In the genomic region with DNA sequence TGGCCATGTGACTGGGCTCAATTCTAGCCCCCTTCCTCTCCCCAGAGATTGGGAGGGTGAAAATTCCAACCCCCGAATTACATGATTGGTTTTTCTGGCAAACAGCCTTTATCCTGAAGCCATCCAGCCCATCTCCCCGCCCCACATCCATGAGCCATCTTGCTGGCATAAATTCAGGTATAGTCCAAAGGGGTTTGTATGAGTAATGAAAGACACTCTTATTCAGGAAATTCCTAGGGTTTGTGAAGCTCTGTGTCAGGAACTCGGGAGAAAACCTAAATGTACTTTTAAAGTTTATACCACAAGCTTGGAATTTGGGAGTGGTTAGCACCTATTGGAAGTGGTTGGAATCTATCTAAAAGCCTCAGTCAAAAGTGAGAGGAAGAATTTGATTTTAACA, we compare ENCODE assay signal across 18 cellular contexts.
A peak's percentile ranks its signal among the peaks of the same experiment; 100 is the strongest.
DNase-seq lines count a peak whose midpoint lies in the region; ATAC-seq and TF ChIP-seq lines count a peak whose summit lies in the region.
"Had no signal": no experiment of that assay in that cellular context is flagged by ENCODE, and none has a peak within 500 bp of the region (broad histone marks: within the 10 kb centered on the region; RNA-seq: fewer than 3 reads in every experiment).

No MANE protein-coding gene starts in this region.

- peak; percentile 80 for ATAC-seq in foreskin keratinocyte
- ATAC-seq: CD8-positive, alpha-beta T cell had no signal

- H3K27ac ChIP-seq in ACC112 (ENCODE audit: low read depth, low read length) (no peak overlapping the region), foreskin keratinocyte (no peak overlapping the region), tibial artery (no peak overlapping the region)
- H3K27ac ChIP-seq: esophagus squamous epithelium, thoracic aorta had no signal

- H3K4me1 ChIP-seq in ACC112 (ENCODE audit: control insufficient read depth, insufficient read depth, low read length, unreplicated experiment) (peaks cover 12% of the 10 kb centered on the region), adipocyte (ENCODE audit: control insufficient read depth, insufficient read depth, low read length) (peaks cover 20% of the 10 kb centered on the region), foreskin keratinocyte (peaks cover 22% of the 10 kb centered on the region), tibial artery (no peaks in the 10 kb centered on the region)
- H3K4me1 ChIP-seq: esophagus squamous epithelium had no signal

- H3K9me3 Mint-ChIP-seq in mesothelial cell of epicardium = peaks cover 12% of the 10 kb centered on the region
- H3K9me3 Mint-ChIP-seq: activated naive CD8-positive, alpha-beta T cell treated with anti-CD3 and anti-CD28 coated beads, Interleukin-2, amount 10 ng/mL, durations not matched to agents 7 days and 5 days; activated T-helper 1 cell treated with anti-CD3 and anti-CD28 coated beads, Interleukin-12 subunit alpha, Interleukin-12 subunit beta, Interleukin-2, Interleukin-4 antibody, amounts not matched to agents 30 ng/mL and 10 ng/mL and 1 ng/mL, durations not matched to agents 14 hours and 24 hours and 36 hours; CD8-positive, alpha-beta T cell; central memory CD8-positive, alpha-beta T cell; neural crest cell had no signal

- DNase-seq in HCEC 1CT = peak; percentile 77
- DNase-seq in adipocyte (ENCODE audit: low read depth) = no peak
- DNase-seq in foreskin keratinocyte = peak; percentile 23 to 73
- no peak for DNase-seq in tibial artery
- no peak for DNase-seq in NCI-H1092 treated with DMSO at 0.1 percent for 48 hours (lab: John Stamatoyannopoulos, UW)
- DNase-seq in mesothelial cell of epicardium (ENCODE audit: low spot score in 2 of 2, unreplicated experiment in 2 of 2) = no peak
- DNase-seq in hypothalamus (lab: John Stamatoyannopoulos, UW) = no peak
- DNase-seq: activated naive CD8-positive, alpha-beta T cell treated with anti-CD3 and anti-CD28 coated beads, Interleukin-2, amount 10 ng/mL, durations not matched to agents 7 days and 5 days; CD8-positive, alpha-beta T cell; DMS79; esophagus squamous epithelium; NCI-H1048; NCI-H524 treated with DMSO at 0.1 percent for 48 hours had no signal

- TF ChIP-seq CTCF in foreskin keratinocyte (conservative IDR thresholded peaks at IDR 0.05) (no peak), tibial artery (IDR thresholded peaks at IDR 0.05) (no peak), mesothelial cell of epicardium (IDR thresholded peaks at IDR 0.05; ENCODE audit: unreplicated experiment) (no peak)

- peaks cover 5% of the 10 kb centered on the region for H3K9me3 ChIP-seq in adipocyte (ENCODE audit: control insufficient read depth, low read length)
- H3K9me3 ChIP-seq in tibial artery = no peaks in the 10 kb centered on the region
- H3K9me3 ChIP-seq: esophagus squamous epithelium, thoracic aorta had no signal

- H3K4me3 ChIP-seq in ACC112 (ENCODE audit: low read depth, low read length) (0 out of 2 replicates have a peak overlapping the region, but pooled peaks have one; percentile 34), adipocyte (ENCODE audit: low read length) (peak overlapping the region; percentile 17), tibial artery (no peak overlapping the region)
- H3K4me3 ChIP-seq: esophagus squamous epithelium, thoracic aorta had no signal

- H3K79me2 ChIP-seq in ACC112 (ENCODE audit: control insufficient read depth, insufficient read depth, low read length, unreplicated experiment) = no peaks in the 10 kb centered on the region

- intact Hi-C loops in tibial artery (cut with DNase I; ENCODE audit: low total_unique reads) = no loop called here

- H3K36me3 Mint-ChIP-seq in mesothelial cell of epicardium = no peaks in the 10 kb centered on the region
- H3K36me3 Mint-ChIP-seq: activated naive CD8-positive, alpha-beta T cell treated with anti-CD3 and anti-CD28 coated beads, Interleukin-2, amount 10 ng/mL, durations not matched to agents 7 days and 5 days; CD8-positive, alpha-beta T cell had no signal

- H3K27ac Mint-ChIP-seq in mesothelial cell of epicardium = no peak overlapping the region
- H3K27ac Mint-ChIP-seq: activated naive CD8-positive, alpha-beta T cell treated with anti-CD3 and anti-CD28 coated beads, Interleukin-2, amount 10 ng/mL, durations not matched to agents 7 days and 5 days; activated T-helper 1 cell treated with anti-CD3 and anti-CD28 coated beads, Interleukin-12 subunit alpha, Interleukin-12 subunit beta, Interleukin-2, Interleukin-4 antibody, amounts not matched to agents 30 ng/mL and 10 ng/mL and 1 ng/mL, durations not matched to agents 14 hours and 24 hours and 36 hours; CD8-positive, alpha-beta T cell had no signal

- H3K9ac ChIP-seq in adipocyte (ENCODE audit: low read length) = no peak overlapping the region

- H2AFZ ChIP-seq in ACC112 (ENCODE audit: low read length, unreplicated experiment) = no peak overlapping the region

- H3K27me3 ChIP-seq in ACC112 (ENCODE audit: insufficient read depth, low read length) (0 out of 2 replicates have a peak, but pooled peaks cover 5% of the 10 kb centered on the region), adipocyte (replicated peaks; ENCODE audit: control insufficient read depth, insufficient read depth, low read length) (no peaks in the 10 kb centered on the region), foreskin keratinocyte (no peaks in the 10 kb centered on the region), tibial artery (peaks cover 0 to 18% of the 10 kb centered on the region in 2 donors)

- no peak overlapping the region for H3K4me3 Mint-ChIP-seq in mesothelial cell of epicardium
- H3K4me3 Mint-ChIP-seq: activated naive CD8-positive, alpha-beta T cell treated with anti-CD3 and anti-CD28 coated beads, Interleukin-2, amount 10 ng/mL, durations not matched to agents 7 days and 5 days; activated T-helper 1 cell treated with anti-CD3 and anti-CD28 coated beads, Interleukin-12 subunit alpha, Interleukin-12 subunit beta, Interleukin-2, Interleukin-4 antibody, amounts not matched to agents 30 ng/mL and 10 ng/mL and 1 ng/mL, durations not matched to agents 14 hours and 24 hours and 36 hours; CD8-positive, alpha-beta T cell; central memory CD8-positive, alpha-beta T cell; neural crest cell had no signal

- H3K27me3 Mint-ChIP-seq in mesothelial cell of epicardium (ENCODE audit: low read depth) = peaks cover 51% of the 10 kb centered on the region

- H3K36me3 ChIP-seq in ACC112 (ENCODE audit: insufficient read depth, low read length) (no peaks in the 10 kb centered on the region), adipocyte (ENCODE audit: control insufficient read depth, insufficient read depth, low read length, severe bottlenecking) (no peaks in the 10 kb centered on the region), tibial artery (no peaks in the 10 kb centered on the region)
- H3K36me3 ChIP-seq: esophagus squamous epithelium, thoracic aorta had no signal

- H3K4me1 Mint-ChIP-seq in mesothelial cell of epicardium = peaks cover 6% of the 10 kb centered on the region
- H3K4me1 Mint-ChIP-seq: activated naive CD8-positive, alpha-beta T cell treated with anti-CD3 and anti-CD28 coated beads, Interleukin-2, amount 10 ng/mL, durations not matched to agents 7 days and 5 days; central memory CD8-positive, alpha-beta T cell had no signal

Comparison
In these comparisons a context has a peak if more than half of its experiments do, and no peak if none do; other contexts are left out.
1. H3K4me3 ChIP-seq: peak in ACC112 (single experiment) and adipocyte (single experiment); none in tibial artery (0 of 2).
2. DNase-seq: peak in HCEC 1CT (single experiment) and foreskin keratinocyte (2 of 2); none in adipocyte (single experiment), tibial artery (0 of 2), NCI-H1092 treated with DMSO at 0.1 percent for 48 hours (single experiment), mesothelial cell of epicardium (0 of 2) and hypothalamus (0 of 51).